Comparison of ENCODE assay signal across 10 cellular contexts in the genomic region with DNA sequence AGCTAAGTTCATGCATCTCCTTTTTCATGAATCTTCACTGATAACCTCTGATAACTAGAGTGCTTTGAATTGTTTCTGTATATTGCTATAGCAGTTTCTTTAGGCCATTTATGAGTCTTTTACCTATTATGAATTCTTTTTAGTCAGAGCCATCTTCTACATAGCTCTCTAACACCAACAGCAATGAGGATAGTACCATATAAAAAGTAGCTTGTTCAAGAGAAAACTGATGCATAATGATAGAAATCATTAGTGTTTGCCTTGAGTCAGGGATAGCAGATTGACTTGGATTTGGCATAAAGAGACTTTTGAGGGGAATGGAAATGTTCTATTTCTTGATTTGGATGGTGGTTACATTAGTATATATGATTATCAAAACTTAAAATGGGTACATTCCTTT.
"Had no signal": no experiment of that assay in that cellular context is flagged by ENCODE, and none has a peak within 500 bp of the region (broad histone marks: within the 10 kb centered on the region; RNA-seq: fewer than 3 reads in every experiment).

No MANE protein-coding gene starts in this region.

- H3K36me3 ChIP-seq: colonic mucosa had no signal

- H3K27ac ChIP-seq: colonic mucosa, suprapubic skin had no signal

- H3K27me3 Mint-ChIP-seq: activated B cell treated with CpG ODN at 0.5 μM for 24 hours, type B pancreatic cell had no signal

- H3K9me3 ChIP-seq: colonic mucosa, suprapubic skin had no signal

- H3K27me3 ChIP-seq: colonic mucosa, suprapubic skin had no signal

- H3K4me3 Mint-ChIP-seq: activated B cell treated with CpG ODN at 0.5 μM for 24 hours, nephron, type B pancreatic cell had no signal

- H3K4me1 ChIP-seq: colonic mucosa, suprapubic skin had no signal

- H3K27ac Mint-ChIP-seq: activated B cell treated with CpG ODN at 0.5 μM for 24 hours, nephron, type B pancreatic cell had no signal

- H3K4me1 Mint-ChIP-seq: activated B cell treated with CpG ODN at 0.5 μM for 24 hours, nephron had no signal

- DNase-seq: activated B cell treated with CpG ODN at 0.5 μM for 24 hours; activated gamma-delta T cell treated with Interleukin-2 at 50 U/mL for 16 hours; colonic mucosa; foreskin melanocyte; head of caudate nucleus; mammary epithelial cell; stimulated activated CD4-positive, alpha-beta T cell treated with anti-CD3 and anti-CD28 coated beads, Interleukin-12 subunit alpha, Interleukin-12 subunit beta, amount 100 ng/mL, for 4 hours had no signal

- H3K9me3 Mint-ChIP-seq: activated B cell treated with CpG ODN at 0.5 μM for 24 hours, nephron, type B pancreatic cell had no signal

- H3K4me3 ChIP-seq: colonic mucosa, suprapubic skin had no signal
